In the genomic region with DNA sequence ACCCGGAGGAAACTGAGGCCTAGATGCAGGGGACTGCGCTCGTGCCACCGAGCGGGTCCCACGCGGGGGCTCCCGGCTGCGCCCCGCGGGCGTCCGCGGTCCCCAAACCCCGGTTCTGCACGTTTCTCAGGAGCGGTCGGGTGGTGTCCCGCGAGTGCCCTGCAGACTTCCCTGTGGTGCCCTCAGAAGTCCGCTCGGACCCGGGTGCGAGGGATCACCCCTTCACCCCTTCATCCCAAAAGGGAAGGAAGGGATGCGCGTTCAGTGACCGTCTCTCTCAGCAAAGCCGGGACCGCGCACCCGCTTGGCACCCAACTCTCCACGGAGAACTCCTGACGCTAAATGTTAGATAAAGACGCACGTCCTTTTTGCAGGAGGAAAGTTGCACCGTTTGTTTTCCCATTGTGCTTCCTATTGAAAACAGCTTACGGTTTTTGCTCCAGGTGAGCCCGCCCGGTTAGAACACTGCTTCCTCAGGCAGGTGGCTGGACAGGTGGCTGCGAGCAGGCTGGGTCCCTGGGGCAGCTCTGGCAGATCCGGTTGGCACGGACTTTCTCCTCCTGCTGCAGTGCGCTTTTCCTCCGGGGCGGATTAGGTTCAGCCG, we compare ENCODE assay signal across 7 cellular contexts.
DNase-seq lines count a peak whose midpoint lies in the region; ATAC-seq lines count a peak whose summit lies in the region.

No MANE protein-coding gene starts in this region.

- peaks cover 5% of the 10 kb centered on the region for H3K4me1 ChIP-seq in endocrine pancreas (ENCODE audit: control insufficient read depth, insufficient read depth, low read length)
- peaks cover 5 to 36% of the 10 kb centered on the region in 2 donors for H3K4me1 ChIP-seq in muscle layer of duodenum (ENCODE audit: control insufficient read depth in 1 of 2, insufficient read depth in 2 of 2, low read length in 2 of 2)

- H3K36me3 ChIP-seq in endocrine pancreas (ENCODE audit: control insufficient read depth, insufficient read depth, low read length) (no peaks in the 10 kb centered on the region), muscle layer of duodenum (ENCODE audit: control insufficient read depth in 1 of 2, insufficient read depth in 2 of 2, low read length in 2 of 2) (no peaks in the 10 kb centered on the region)

- H3K27me3 ChIP-seq in endocrine pancreas (ENCODE audit: control insufficient read depth, insufficient read depth, low read length) (no peaks in the 10 kb centered on the region), muscle layer of duodenum (ENCODE audit: low read depth, low read length) (no peaks in the 10 kb centered on the region)

- H3K27ac ChIP-seq in muscle layer of duodenum (ENCODE audit: low read length), result no peak overlapping the region

- peak; percentile 21 for DNase-seq in EL
- peak; percentile 36 for DNase-seq in SW480 (ENCODE audit: low spot score)
- DNase-seq in epidermal melanocyte (ENCODE audit: insufficient read length, low spot score), result no peak

- no peaks in the 10 kb centered on the region for H3K9me3 ChIP-seq in endocrine pancreas (ENCODE audit: control insufficient read depth, low read length)
- H3K9me3 ChIP-seq in muscle layer of duodenum (ENCODE audit: control insufficient read depth in 1 of 2, low read length in 2 of 2), result no peaks in the 10 kb centered on the region

- peak; percentile 5 for ATAC-seq in HG02610 (IDR thresholded peaks at IDR 0.05; ENCODE audit: unreplicated experiment)
- no peak for ATAC-seq in HG03097 (IDR thresholded peaks at IDR 0.05; ENCODE audit: low FRiP score, unreplicated experiment)

- H3K4me3 ChIP-seq in endocrine pancreas (ENCODE audit: control insufficient read depth, insufficient read depth, low read length) (peak overlapping the region; percentile 62), muscle layer of duodenum (ENCODE audit: low read depth in 1 of 2, low read length in 2 of 2) (peak overlapping the region; percentile 85 to 86)

- peak overlapping the region; percentile 54 for H3K9ac ChIP-seq in endocrine pancreas (ENCODE audit: control insufficient read depth, insufficient read depth, low read length)
